7 cellular contexts compared by ENCODE assay signal in genomic region chr12:6326316-6326959, GRCh38. TPM values are rescaled to one million over a fixed set of nuclear protein-coding genes. Genes with fewer than 3 reads are reported as not detected.
A peak's percentile ranks its signal among the peaks of the same experiment; 100 is the strongest.
DNase-seq lines count a peak whose midpoint lies in the region; ATAC-seq and TF ChIP-seq lines count a peak whose summit lies in the region.

No MANE protein-coding gene starts in this region.

- H3K36me3 ChIP-seq in GM06990 (ENCODE audit: control insufficient read depth, insufficient read depth, low read length) (no peaks in the 10 kb centered on the region), mesendoderm (ENCODE audit: control insufficient read depth, insufficient read depth, low read length) (peaks cover 14% of the 10 kb centered on the region)

- peak overlapping the region; percentile 99 for H2AK5ac ChIP-seq in mesendoderm (ENCODE audit: low read length)

- H2BK5ac ChIP-seq in mesendoderm (ENCODE audit: low read length) = peak overlapping the region; percentile 89

- no peak overlapping the region for H3K4me3 Mint-ChIP-seq in dendritic cell treated with granulocyte-macrophage colony-stimulating factor and Interleukin-4, amounts not matched to agents 40 ng/mL and 50 ng/mL, for 4 days

- ATAC-seq in HG03196 (IDR thresholded peaks at IDR 0.05; ENCODE audit: unreplicated experiment) (no peak), GM21723 (IDR thresholded peaks at IDR 0.05; ENCODE audit: unreplicated experiment) (no peak), HG03280 (IDR thresholded peaks at IDR 0.05; ENCODE audit: unreplicated experiment) (no peak)

- H3K4me1 Mint-ChIP-seq in dendritic cell treated with granulocyte-macrophage colony-stimulating factor and Interleukin-4, amounts not matched to agents 40 ng/mL and 50 ng/mL, for 4 days (ENCODE audit: low read depth) = peaks cover 81% of the 10 kb centered on the region

- no peak overlapping the region for H3K4me2 ChIP-seq in mesendoderm (ENCODE audit: low read length)

- no CpG with 5 or more reads among the region's 16 CpGs for WGBS in mesendoderm (ENCODE audit: extremely low coverage, insufficient coverage, low lambda C conversion rate)

- H3K79me1 ChIP-seq in mesendoderm (ENCODE audit: low read length) = peaks cover 4% of the 10 kb centered on the region

- intact Hi-C loops in dendritic cell treated with granulocyte-macrophage colony-stimulating factor and Interleukin-4, amounts not matched to agents 40 ng/mL and 50 ng/mL, for 4 days (cut with micrococcal nuclease) = loop anchor here (5.0 kb wide), 1 partner anchor 36 kb away; no protein-coding TSS in a partner anchor

- TF ChIP-seq CTCF in GM06990 (IDR thresholded peaks at IDR 0.05; ENCODE audit: insufficient read depth, low read length, poor library complexity, severe bottlenecking) = peak; percentile 31

- H4K8ac ChIP-seq in mesendoderm (ENCODE audit: low read depth, low read length) = no peak overlapping the region

- no peaks in the 10 kb centered on the region for H3K79me2 ChIP-seq in mesendoderm (ENCODE audit: control insufficient read depth, insufficient read depth, low read length)

- H3K18ac ChIP-seq in mesendoderm (ENCODE audit: low read length) = peak overlapping the region; percentile 28

- peaks cover 32% of the 10 kb centered on the region for H3K4me1 ChIP-seq in mesendoderm (ENCODE audit: control insufficient read depth, low read depth, low read length)

- H2BK120ac ChIP-seq in mesendoderm (ENCODE audit: low read depth, low read length) = no peak overlapping the region

- no peak overlapping the region for H3K27ac ChIP-seq in mesendoderm (ENCODE audit: low read depth, low read length)

- peak overlapping the region; percentile 64 for H3K9ac ChIP-seq in mesendoderm (ENCODE audit: low read length)

- peaks cover 18% of the 10 kb centered on the region for H3K36me3 Mint-ChIP-seq in dendritic cell treated with granulocyte-macrophage colony-stimulating factor and Interleukin-4, amounts not matched to agents 40 ng/mL and 50 ng/mL, for 4 days (ENCODE audit: low read depth)

- DNase-seq in GM06990 (ENCODE audit: extremely low read depth, insufficient read length) = no peak
- DNase-seq in NCI-H69 (lab: John Stamatoyannopoulos, UW) = peak; percentile 62
- peak; percentile 94 for DNase-seq in mesendoderm

- H3K9me3 Mint-ChIP-seq in dendritic cell treated with granulocyte-macrophage colony-stimulating factor and Interleukin-4, amounts not matched to agents 40 ng/mL and 50 ng/mL, for 4 days = no peaks in the 10 kb centered on the region

- no peak overlapping the region for H3K4me3 ChIP-seq in GM06990 (replicated peaks; ENCODE audit: low read depth, low read length)
- no peak overlapping the region for H3K4me3 ChIP-seq in mesendoderm (ENCODE audit: low read length)

- no peaks in the 10 kb centered on the region for H3K27me3 Mint-ChIP-seq in dendritic cell treated with granulocyte-macrophage colony-stimulating factor and Interleukin-4, amounts not matched to agents 40 ng/mL and 50 ng/mL, for 4 days

- H2BK15ac ChIP-seq in mesendoderm (replicated peaks; ENCODE audit: low read depth) = no peak overlapping the region

- H3K23ac ChIP-seq in mesendoderm (ENCODE audit: low read length) = peak overlapping the region; percentile 29

- peak overlapping the region; percentile 82 for H3K56ac ChIP-seq in mesendoderm (ENCODE audit: low read length)

- no peak overlapping the region for H4K5ac ChIP-seq in mesendoderm (ENCODE audit: low read length)

- peak overlapping the region; percentile 28 for H3K27ac Mint-ChIP-seq in dendritic cell treated with granulocyte-macrophage colony-stimulating factor and Interleukin-4, amounts not matched to agents 40 ng/mL and 50 ng/mL, for 4 days

- H3K27me3 ChIP-seq in GM06990 (replicated peaks; ENCODE audit: control insufficient read depth, insufficient read depth, low read length) (no peaks in the 10 kb centered on the region), mesendoderm (ENCODE audit: insufficient read depth, low read length, poor library complexity) (no peaks in the 10 kb centered on the region)

- no peak overlapping the region for H3K4ac ChIP-seq in mesendoderm (ENCODE audit: low read depth, low read length)

RNA-seq across cellular contexts. Expression of gene TNFRSF1A, which starts 15.4 kb away (rescaled TPM):
- 87.0 TPM for polyA plus RNA-seq in mesendoderm (2013, experiment 1 of 2)
- 84.9 TPM for polyA plus RNA-seq in mesendoderm (2013, experiment 2 of 2)

RNA-seq across cellular contexts. Expression of gene PLEKHG6, which starts 16.0 kb away (rescaled TPM):
- polyA plus RNA-seq in mesendoderm (2013, experiment 1 of 2) = 23.2 TPM
- 22.0 TPM for polyA plus RNA-seq in mesendoderm (2013, experiment 2 of 2)

RNA-seq across cellular contexts. Expression of gene SCNN1A, which starts 48.9 kb away (rescaled TPM):
- 71.7 TPM for polyA plus RNA-seq in mesendoderm (2013, experiment 1 of 2)
- 73.4 TPM for polyA plus RNA-seq in mesendoderm (2013, experiment 2 of 2)

RNA-seq across cellular contexts. Expression of gene LTBR, which starts 57.5 kb away (rescaled TPM):
- 16.5 TPM for polyA plus RNA-seq in mesendoderm (2013, experiment 1 of 2)
- polyA plus RNA-seq in mesendoderm (2013, experiment 2 of 2) = 15.5 TPM
